8 cellular contexts compared by ENCODE assay signal in genomic region chr5:150758210-150758533, GRCh38. TPM values are rescaled to one million over a fixed set of nuclear protein-coding genes. Genes with fewer than 3 reads are reported as not detected.
DNase-seq lines count a peak whose midpoint lies in the region; ATAC-seq and TF ChIP-seq lines count a peak whose summit lies in the region.

No MANE protein-coding gene starts in this region.

- intact Hi-C loops in esophagus squamous epithelium (cut with DNase I): no loop called here
- intact Hi-C loops in psoas muscle (cut with DNase I): no loop called here

- H3K27me3 Mint-ChIP-seq in osteocyte (ENCODE audit: unreplicated experiment): peaks cover 2% of the 10 kb centered on the region

- DNase-seq in esophagus squamous epithelium (lab: John Stamatoyannopoulos, UW): no peak
- DNase-seq in psoas muscle: no peak
- no peak for DNase-seq in NCI-H2171 (lab: John Stamatoyannopoulos, UW)
- DNase-seq in activated T-cell treated with anti-CD3 and anti-CD28 coated beads, Interleukin-2, amount 50 U/mL, for 48 hours: no peak
- no peak for DNase-seq in osteocyte (ENCODE audit: extremely low spot score, unreplicated experiment)

- H3K9me3 ChIP-seq in BLaER1: no peaks in the 10 kb centered on the region
- no peaks in the 10 kb centered on the region for H3K9me3 ChIP-seq in Loucy (ENCODE audit: insufficient read depth, low read depth, low read length)
- no peaks in the 10 kb centered on the region for H3K9me3 ChIP-seq in esophagus squamous epithelium
- H3K9me3 ChIP-seq in psoas muscle: no peaks in the 10 kb centered on the region

- H3F3A ChIP-seq in Loucy (ENCODE audit: low read depth): 0 out of 2 replicates have a peak, but pooled peaks cover 5% of the 10 kb centered on the region

- WGBS in esophagus squamous epithelium, 2 donors: 0 to 2% methylated on average over 10 to 11 of the region's 11 CpGs
- 0 to 1% (median 1%) methylated on average over 11 of the region's 11 CpGs for WGBS in psoas muscle, 3 donors

- H3K36me3 Mint-ChIP-seq in osteocyte (ENCODE audit: unreplicated experiment): peaks cover 28% of the 10 kb centered on the region

- H3K9me2 ChIP-seq in Loucy (replicated peaks; ENCODE audit: low read depth, low read length): no peaks in the 10 kb centered on the region

- H3K4me3 ChIP-seq in BLaER1 (peak overlapping the region; percentile 78), Loucy (ENCODE audit: low read length, poor library complexity, severe bottlenecking) (peak overlapping the region; percentile 97), esophagus squamous epithelium (peak overlapping the region; percentile 58 to 88 (median 62)), psoas muscle (peak overlapping the region; percentile 77)

- H4K20me1 ChIP-seq in BLaER1 (peaks cover 6% of the 10 kb centered on the region), Loucy (ENCODE audit: insufficient read depth, low read length, poor library complexity, severe bottlenecking) (peaks cover 20% of the 10 kb centered on the region)

- peak overlapping the region; percentile 88 for H3K27ac ChIP-seq in BLaER1
- H3K27ac ChIP-seq in esophagus squamous epithelium: peak overlapping the region; percentile 92 to 99 (median 96)
- peak overlapping the region; percentile 94 for H3K27ac ChIP-seq in psoas muscle

- H3K79me2 ChIP-seq in Loucy (ENCODE audit: insufficient read depth, low read length): peaks cover 72% of the 10 kb centered on the region

- H3K9me3 Mint-ChIP-seq in osteocyte (ENCODE audit: unreplicated experiment): no peaks in the 10 kb centered on the region

- ATAC-seq in GM21723 (IDR thresholded peaks at IDR 0.05; ENCODE audit: unreplicated experiment) (peak; percentile 25), psoas muscle (peak; percentile 35 to 58 (median 41))

- H3K4me1 ChIP-seq in BLaER1: peaks cover 45% of the 10 kb centered on the region
- peaks cover 63% of the 10 kb centered on the region for H3K4me1 ChIP-seq in Loucy (ENCODE audit: insufficient read depth, low read length, poor library complexity, severe bottlenecking)
- H3K4me1 ChIP-seq in esophagus squamous epithelium: peaks cover 7 to 53% (median 18%) of the 10 kb centered on the region in 3 donors
- H3K4me1 ChIP-seq in psoas muscle: peaks cover 12% of the 10 kb centered on the region

- peak overlapping the region; percentile 86 for H3K9ac ChIP-seq in BLaER1
- H3K9ac ChIP-seq in Loucy (ENCODE audit: low read depth, low read length, poor library complexity, severe bottlenecking): peak overlapping the region; percentile 84

- H2AFZ ChIP-seq in Loucy (ENCODE audit: low read length): peak overlapping the region; percentile 68

- no peak overlapping the region for H3K27ac Mint-ChIP-seq in osteocyte (ENCODE audit: unreplicated experiment)

- H3K4me1 Mint-ChIP-seq in osteocyte (ENCODE audit: unreplicated experiment): peaks cover 20% of the 10 kb centered on the region

- peak in 3 of 4 donors; percentile 20 to 49 (median 33) for TF ChIP-seq POLR2A in esophagus squamous epithelium (IDR thresholded peaks at IDR 0.05)

- H3K36me3 ChIP-seq in BLaER1 (peaks cover 32% of the 10 kb centered on the region), Loucy (ENCODE audit: insufficient read depth, low read length) (peaks cover 25% of the 10 kb centered on the region), esophagus squamous epithelium (peaks cover 0 to 32% (median 13%) of the 10 kb centered on the region in 3 donors), psoas muscle (ENCODE audit: insufficient read depth in 1 of 2, low read depth in 1 of 2) (peaks cover 3 to 34% of the 10 kb centered on the region in 2 donors)

- TF ChIP-seq CTCF in Loucy (conservative IDR thresholded peaks at IDR 0.05; ENCODE audit: low read length) (no peak), esophagus squamous epithelium (IDR thresholded peaks at IDR 0.05) (no peak), psoas muscle (IDR thresholded peaks at IDR 0.05) (no peak), osteocyte (IDR thresholded peaks at IDR 0.05) (no peak)

- H3K27me3 ChIP-seq in BLaER1 (no peaks in the 10 kb centered on the region), Loucy (ENCODE audit: insufficient read depth, low read length, poor library complexity, severe bottlenecking) (no peaks in the 10 kb centered on the region), esophagus squamous epithelium (no peaks in the 10 kb centered on the region), psoas muscle (ENCODE audit: insufficient read depth in 3 of 3, low read length in 2 of 3) (no peaks in the 10 kb centered on the region)

- H3K4me2 ChIP-seq in BLaER1 (peak overlapping the region; percentile 90), Loucy (ENCODE audit: low read depth, low read length, poor library complexity, severe bottlenecking) (peak overlapping the region; percentile 83)

- H3K4me3 Mint-ChIP-seq in osteocyte (ENCODE audit: unreplicated experiment): no peak overlapping the region

RNA-seq across cellular contexts. Expression of gene DCTN4, which starts 0.6 kb away (rescaled TPM):
- 10 to 100 TPM; 31.8 to 50.2 (median 36.8) TPM for total RNA-seq in esophagus squamous epithelium
- 10 to 100 TPM; 50.9 to 81.5 (median 70.6) TPM for total RNA-seq in psoas muscle
- 10 to 100 TPM; 28.8 to 39.3 (median 31.5) TPM for polyA plus RNA-seq in psoas muscle
- total RNA-seq in osteocyte: 62.0 and 66.6 TPM in 2 replicates

RNA-seq across cellular contexts. Expression of gene SMIM3, which starts 20.4 kb away (rescaled TPM):
- total RNA-seq in esophagus squamous epithelium: 10 to 100 TPM in 3 of 4 donors, 1 to 10 TPM in 1; 6.8 to 38.5 (median 17.6) TPM
- total RNA-seq in psoas muscle: 1 to 10 TPM; 6.4 to 7.0 (median 6.8) TPM
- polyA plus RNA-seq in psoas muscle: 10 to 100 TPM in 1 of 3 donors, 1 to 10 TPM in 2; 9.6 to 25.5 (median 9.6) TPM
- 4.0 and 4.4 TPM in 2 replicates for total RNA-seq in osteocyte

RNA-seq across cellular contexts. Expression of gene RBM22, which starts 57.3 kb away (rescaled TPM):
- total RNA-seq in esophagus squamous epithelium (10 to 100 TPM; 22.8 to 38.4 (median 28.8) TPM), psoas muscle (10 to 100 TPM; 23.5 to 28.6 (median 27.3) TPM), osteocyte (41.6 and 43.6 TPM in 2 replicates)
- polyA plus RNA-seq in psoas muscle: 10 to 100 TPM; 17.2 to 29.9 (median 21.1) TPM
